ENCODE assay signal across 9 cellular contexts in genomic region chr14:99644723-99645544, GRCh38. TPM values are rescaled to one million over a fixed set of nuclear protein-coding genes. Genes with fewer than 3 reads are reported as not detected.
DNase-seq lines count a peak whose midpoint lies in the region; ATAC-seq and TF ChIP-seq lines count a peak whose summit lies in the region.
"Had no signal": no experiment of that assay in that cellular context is flagged by ENCODE, and none has a peak within 500 bp of the region (broad histone marks: within the 10 kb centered on the region; RNA-seq: fewer than 3 reads in every experiment).

TSS of gene HHIPL1 (plus strand) at chr14:99645129. CDS start at chr14:99645208, 79 bp downstream.

- H3K27ac ChIP-seq in esophagus (ENCODE audit: low read depth in 2 of 2, low read length in 1 of 2) (no peak within 1 kb of the TSS), urinary bladder (ENCODE audit: low read depth) (no peak within 1 kb of the TSS)

- CTCF ChIA-PET in activated naive CD4-positive, alpha-beta T cell treated with anti-CD3 and anti-CD28 coated beads for 36 hours (lab: Charles Lee): no interaction called here
- CTCF ChIA-PET in activated naive CD4-positive, alpha-beta T cell treated with anti-CD3 and anti-CD28 coated beads, Interleukin-2, amount 10 ng/mL, durations not matched to agents 7 days and 5 days (lab: Charles Lee): no interaction called here

- TF ChIP-seq CTCF in mesothelial cell of epicardium (IDR thresholded peaks at IDR 0.05; ENCODE audit: unreplicated experiment): no peak

- H3K27me3 ChIP-seq in esophagus (ENCODE audit: control insufficient read depth in 1 of 2, insufficient read depth in 2 of 2, low read length in 2 of 2): peaks cover 0 to 7% of the 10 kb centered on the region in 2 donors

- H3K36me3 Mint-ChIP-seq in activated naive CD4-positive, alpha-beta T cell treated with anti-CD3 and anti-CD28 coated beads for 36 hours (ENCODE audit: low read depth): no peaks in the 10 kb centered on the region
- H3K36me3 Mint-ChIP-seq in activated naive CD4-positive, alpha-beta T cell treated with anti-CD3 and anti-CD28 coated beads, Interleukin-2, amount 10 ng/mL, durations not matched to agents 7 days and 5 days: no peaks in the 10 kb centered on the region
- H3K36me3 Mint-ChIP-seq in mesothelial cell of epicardium: no peaks in the 10 kb centered on the region

- no peak for DNase-seq in activated naive CD4-positive, alpha-beta T cell treated with anti-CD3 and anti-CD28 coated beads for 36 hours
- no peak for DNase-seq in activated naive CD4-positive, alpha-beta T cell treated with anti-CD3 and anti-CD28 coated beads, Interleukin-2, amount 10 ng/mL, durations not matched to agents 7 days and 5 days
- peak in 1 of 2 experiments; percentile 51 for DNase-seq in mesothelial cell of epicardium (ENCODE audit: low spot score in 2 of 2, unreplicated experiment in 2 of 2)
- no peak for DNase-seq in activated CD4-positive, alpha-beta T cell treated with anti-CD3 and anti-CD28 coated beads, Interleukin-2, amount 50 U/mL, for 4 hours
- no peak for DNase-seq in activated T-cell treated with anti-CD3 and anti-CD28 coated beads for 4 hours
- DNase-seq: NCI-H446 treated with DMSO at 0.1 percent for 48 hours had no signal

- H3K36me3 ChIP-seq in esophagus (ENCODE audit: control insufficient read depth in 2 of 2, insufficient read depth in 2 of 2, low read length in 1 of 2): no peaks in the 10 kb centered on the region
- H3K36me3 ChIP-seq in urinary bladder (ENCODE audit: insufficient read depth): no peaks in the 10 kb centered on the region

- intact Hi-C loops in activated naive CD4-positive, alpha-beta T cell treated with anti-CD3 and anti-CD28 coated beads for 36 hours (cut with micrococcal nuclease): no loop called here

- peak within 1 kb of the TSS; percentile 44 to 45 for H3K4me3 ChIP-seq in esophagus (ENCODE audit: low read depth in 1 of 2, low read length in 2 of 2)
- H3K4me3 ChIP-seq in urinary bladder (ENCODE audit: low read depth, low read length): peak within 1 kb of the TSS; percentile 54

- peaks cover 9 to 22% of the 10 kb centered on the region in 2 donors for H3K4me1 ChIP-seq in esophagus (ENCODE audit: control insufficient read depth in 2 of 2, insufficient read depth in 2 of 2, low read length in 1 of 2)
- no peaks in the 10 kb centered on the region for H3K4me1 ChIP-seq in urinary bladder (ENCODE audit: insufficient read depth)

- peaks cover 18% of the 10 kb centered on the region for H3K27me3 Mint-ChIP-seq in activated naive CD4-positive, alpha-beta T cell treated with anti-CD3 and anti-CD28 coated beads for 36 hours (ENCODE audit: low read depth)
- H3K27me3 Mint-ChIP-seq in activated naive CD4-positive, alpha-beta T cell treated with anti-CD3 and anti-CD28 coated beads, Interleukin-2, amount 10 ng/mL, durations not matched to agents 7 days and 5 days: peaks cover 51% of the 10 kb centered on the region
- peaks cover 10% of the 10 kb centered on the region for H3K27me3 Mint-ChIP-seq in mesothelial cell of epicardium (ENCODE audit: low read depth)

- no peaks in the 10 kb centered on the region for H3K4me1 Mint-ChIP-seq in activated naive CD4-positive, alpha-beta T cell treated with anti-CD3 and anti-CD28 coated beads for 36 hours (ENCODE audit: low read depth)
- H3K4me1 Mint-ChIP-seq in activated naive CD4-positive, alpha-beta T cell treated with anti-CD3 and anti-CD28 coated beads, Interleukin-2, amount 10 ng/mL, durations not matched to agents 7 days and 5 days: no peaks in the 10 kb centered on the region
- H3K4me1 Mint-ChIP-seq in mesothelial cell of epicardium: no peaks in the 10 kb centered on the region

- no peaks in the 10 kb centered on the region for H3K9me3 Mint-ChIP-seq in activated naive CD4-positive, alpha-beta T cell treated with anti-CD3 and anti-CD28 coated beads for 36 hours
- no peaks in the 10 kb centered on the region for H3K9me3 Mint-ChIP-seq in activated naive CD4-positive, alpha-beta T cell treated with anti-CD3 and anti-CD28 coated beads, Interleukin-2, amount 10 ng/mL, durations not matched to agents 7 days and 5 days
- no peaks in the 10 kb centered on the region for H3K9me3 Mint-ChIP-seq in mesothelial cell of epicardium

- peak within 1 kb of the TSS; percentile 3 for H3K4me3 Mint-ChIP-seq in activated naive CD4-positive, alpha-beta T cell treated with anti-CD3 and anti-CD28 coated beads for 36 hours
- no peak within 1 kb of the TSS for H3K4me3 Mint-ChIP-seq in activated naive CD4-positive, alpha-beta T cell treated with anti-CD3 and anti-CD28 coated beads, Interleukin-2, amount 10 ng/mL, durations not matched to agents 7 days and 5 days
- H3K4me3 Mint-ChIP-seq in mesothelial cell of epicardium: peak within 1 kb of the TSS; percentile 44

- WGBS in esophagus, 2 donors: 7% methylated on average over 76 to 91 of the region's 91 CpGs
- WGBS in urinary bladder: 9% methylated on average over 91 of the region's 91 CpGs

- H3K9me3 ChIP-seq in esophagus (ENCODE audit: control insufficient read depth in 2 of 2, insufficient read depth in 1 of 2, low read depth in 1 of 2, low read length in 1 of 2): no peaks in the 10 kb centered on the region

- ATAC-seq in HG02588 (IDR thresholded peaks at IDR 0.05; ENCODE audit: unreplicated experiment): no peak

- no peak within 1 kb of the TSS for H3K27ac Mint-ChIP-seq in activated naive CD4-positive, alpha-beta T cell treated with anti-CD3 and anti-CD28 coated beads for 36 hours
- H3K27ac Mint-ChIP-seq in activated naive CD4-positive, alpha-beta T cell treated with anti-CD3 and anti-CD28 coated beads, Interleukin-2, amount 10 ng/mL, durations not matched to agents 7 days and 5 days: no peak within 1 kb of the TSS
- H3K27ac Mint-ChIP-seq in mesothelial cell of epicardium: no peak within 1 kb of the TSS

RNA-seq across cellular contexts. Expression of gene HHIPL1, which starts in this region (rescaled TPM):
- under 1 TPM; 0.15 to 0.31 TPM for total RNA-seq in activated naive CD4-positive, alpha-beta T cell treated with anti-CD3 and anti-CD28 coated beads for 36 hours
- polyA plus RNA-seq in esophagus (under 1 TPM; 0.14 to 0.28 TPM), urinary bladder (2.1 TPM)
- total RNA-seq in mesothelial cell of epicardium (4.4 to 4.7 TPM (median 4.5 TPM) in 3 replicates), urinary bladder (3.8 TPM)
